ENCODE assay signal across 12 cellular contexts in genomic region chr13:44307255-44307654, GRCh38.
DNase-seq lines count a peak whose midpoint lies in the region; ATAC-seq and TF ChIP-seq lines count a peak whose summit lies in the region.
"Had no signal": no experiment of that assay in that cellular context is flagged by ENCODE, and none has a peak within 500 bp of the region (broad histone marks: within the 10 kb centered on the region; RNA-seq: fewer than 3 reads in every experiment).

No MANE protein-coding gene starts in this region.

- no peaks in the 10 kb centered on the region for H3K36me3 ChIP-seq in lower lobe of right lung

- no peak overlapping the region for H3K4me3 ChIP-seq in lower lobe of right lung
- H3K4me3 ChIP-seq: GM12878 had no signal

- H3K9me3 ChIP-seq in lower lobe of right lung = no peaks in the 10 kb centered on the region

- TF ChIP-seq CTCF in brain (conservative IDR thresholded peaks at IDR 0.05) = no peak
- TF ChIP-seq CTCF in lower lobe of right lung (IDR thresholded peaks at IDR 0.05) = no peak

- no peaks in the 10 kb centered on the region for H3K36me3 Mint-ChIP-seq in brain

- H3K4me1 Mint-ChIP-seq in brain = peaks cover 80% of the 10 kb centered on the region

- peak overlapping the region; percentile 14 for H3K27ac ChIP-seq in lower lobe of right lung
- H3K27ac ChIP-seq in temporal lobe (ENCODE audit: low read depth, low read length) = peak overlapping the region; percentile 36
- H3K27ac ChIP-seq: 22Rv1, SK-N-MC had no signal

- DNase-seq in NCI-H748 (lab: John Stamatoyannopoulos, UW; ENCODE audit: unreplicated experiment) (peak; percentile 18), NCI-H748 treated with DMSO at 0.1 percent for 48 hours (lab: John Stamatoyannopoulos, UW) (no peak), lower lobe of right lung (no peak), T-helper 2 cell (no peak), activated gamma-delta T cell (lab: John Stamatoyannopoulos, UW) (no peak)
- no peak for DNase-seq in stimulated activated naive CD4-positive, alpha-beta T cell treated with Interleukin-2 at 50 U/mL for 16 hours (lab: John Stamatoyannopoulos, UW)

- peak overlapping the region in 4 of 5 experiments; percentile 85 to 93 (median 88) for H3K27ac Mint-ChIP-seq in brain

- no peaks in the 10 kb centered on the region for H3K27me3 ChIP-seq in lower lobe of right lung (ENCODE audit: low read depth)

- H3K27me3 Mint-ChIP-seq in brain = peaks cover 5% of the 10 kb centered on the region

- peak overlapping the region in 2 of 5 experiments; percentile 35 to 41 for H3K4me3 Mint-ChIP-seq in brain
- H3K4me3 Mint-ChIP-seq: activated CD4-positive, alpha-beta T cell treated with anti-CD3 and anti-CD28 coated beads for 36 hours had no signal

- intact Hi-C loops in lower lobe of right lung (cut with DNase I) = no loop called here

- ATAC-seq in lower lobe of right lung = no peak
- ATAC-seq: activated CD4-positive, alpha-beta T cell treated with anti-CD3 and anti-CD28 coated beads for 36 hours; GM12878 had no signal

- H3K4me1 ChIP-seq in lower lobe of right lung = peaks cover 19% of the 10 kb centered on the region

- H3K9me3 Mint-ChIP-seq in brain = peaks cover 0 to 7% (median 2%) of the 10 kb centered on the region in 5 experiments
